ENCODE assay signal across 17 cellular contexts in genomic region chr1:205772607-205773032, GRCh38. TPM values are rescaled to one million over a fixed set of nuclear protein-coding genes. Genes with fewer than 3 reads are reported as not detected.
DNase-seq lines count a peak whose midpoint lies in the region; ATAC-seq and TF ChIP-seq lines count a peak whose summit lies in the region.
"Had no signal": no experiment of that assay in that cellular context is flagged by ENCODE, and none has a peak within 500 bp of the region (broad histone marks: within the 10 kb centered on the region; RNA-seq: fewer than 3 reads in every experiment).

No MANE protein-coding gene starts in this region.

- no peaks in the 10 kb centered on the region for H3K79me2 ChIP-seq in SK-N-SH (ENCODE audit: insufficient read depth)

- H3K4me3 Mint-ChIP-seq in activated CD8-positive, alpha-beta T cell treated with anti-CD3 and anti-CD28 coated beads for 36 hours = peak overlapping the region; percentile 89
- H3K4me3 Mint-ChIP-seq in natural killer cell = peak overlapping the region; percentile 96
- no peak overlapping the region for H3K4me3 Mint-ChIP-seq in WTC11
- H3K4me3 Mint-ChIP-seq: dendritic cell treated with granulocyte-macrophage colony-stimulating factor and Interleukin-4, amounts not matched to agents 40 ng/mL and 50 ng/mL, for 4 days; GM23338 had no signal

- TF ChIP-seq EP300 in SK-N-SH (IDR thresholded peaks at IDR 0.05; ENCODE audit: borderline replicate concordance in 1 of 2, low read depth in 1 of 2, low read length in 1 of 2) = no peak

- no peaks in the 10 kb centered on the region for H3F3A ChIP-seq in SK-N-SH (replicated peaks; ENCODE audit: insufficient read depth)

- H3K4me3 ChIP-seq in SK-N-SH (ENCODE audit: low read depth in 2 of 2, low read length in 1 of 2) = no peak overlapping the region
- H3K4me3 ChIP-seq: BLaER1 treated with 17β-estradiol and CSF1 and Interleukin-3, amounts not matched to agents 10 nM and 100 nM; esophagus muscularis mucosa; GM23338; prostate gland; SJCRH30; thyroid gland had no signal

- H3K4me1 Mint-ChIP-seq in activated CD8-positive, alpha-beta T cell treated with anti-CD3 and anti-CD28 coated beads for 36 hours (ENCODE audit: low read depth) = peaks cover 57% of the 10 kb centered on the region
- H3K4me1 Mint-ChIP-seq in natural killer cell (peaks cover 67 to 72% of the 10 kb centered on the region in 2 donors), WTC11 (peaks cover 13% of the 10 kb centered on the region)

- no peak overlapping the region for H3K4me2 ChIP-seq in SK-N-SH
- H3K4me2 ChIP-seq: GM23338, KMS-11 had no signal

- H3K27ac ChIP-seq in SK-N-SH (ENCODE audit: low read depth in 2 of 2, low read length in 1 of 2) = no peak overlapping the region
- H3K27ac ChIP-seq: BLaER1 treated with 17β-estradiol and CSF1 and Interleukin-3, amounts not matched to agents 10 nM and 100 nM; esophagus muscularis mucosa; KMS-11; prostate gland; SJCRH30; thyroid gland had no signal

- DNase-seq in GM10248 (ENCODE audit: extremely low spot score) = peak; percentile 56
- DNase-seq in activated CD8-positive, alpha-beta T cell treated with anti-CD3 and anti-CD28 coated beads for 36 hours = peak; percentile 35
- DNase-seq in natural killer cell = no peak
- no peak for DNase-seq in anterior cingulate cortex (lab: John Stamatoyannopoulos, UW)
- DNase-seq in SK-N-SH = no peak
- DNase-seq in WTC11 (ENCODE audit: low spot score) = no peak
- DNase-seq: DND-41, NCI-H146, SJCRH30, thyroid gland had no signal

- peak overlapping the region; percentile 47 for H3K27ac Mint-ChIP-seq in activated CD8-positive, alpha-beta T cell treated with anti-CD3 and anti-CD28 coated beads for 36 hours
- H3K27ac Mint-ChIP-seq in natural killer cell (peak overlapping the region; percentile 98), WTC11 (no peak overlapping the region)
- H3K27ac Mint-ChIP-seq: dendritic cell treated with granulocyte-macrophage colony-stimulating factor and Interleukin-4, amounts not matched to agents 40 ng/mL and 50 ng/mL, for 4 days; GM23338 had no signal

- peak; percentile 7 for TF ChIP-seq POLR2A in GM19099 (IDR thresholded peaks at IDR 0.05; ENCODE audit: extremely low read depth, insufficient read length, low read depth)

- TF ChIP-seq RAD21 in SK-N-SH (IDR thresholded peaks at IDR 0.05; ENCODE audit: low read length) = no peak

- peaks cover 29% of the 10 kb centered on the region for H3K36me3 Mint-ChIP-seq in activated CD8-positive, alpha-beta T cell treated with anti-CD3 and anti-CD28 coated beads for 36 hours (ENCODE audit: low read depth)
- peaks cover 12% of the 10 kb centered on the region for H3K36me3 Mint-ChIP-seq in natural killer cell
- H3K36me3 Mint-ChIP-seq in WTC11 = peaks cover 4% of the 10 kb centered on the region; the same call in 1 of the 2 replicates

- no peaks in the 10 kb centered on the region for H3K9me3 ChIP-seq in SK-N-SH
- H3K9me3 ChIP-seq: esophagus muscularis mucosa, prostate gland, thyroid gland had no signal

- CTCF ChIA-PET in GM10248 (lab: Yijun Ruan, JAX) (interaction anchor here (1.1 to 6.6 kb wide), 7 partner anchors 9 to 205 kb away, joined by 3 to 36 read pairs (median 4); no protein-coding TSS in a partner anchor), SK-N-SH (lab: Yijun Ruan, JAX) (interaction anchor here (0.6 to 7.8 kb wide), 5 partner anchors 9 to 1258 kb away, joined by 3 to 37 read pairs (median 4); no protein-coding TSS in a partner anchor), WTC11 (lab: Charles Lee) (interaction anchor here (0.9 kb wide), 1 partner anchor 180 kb away, joined by 3 read pairs; no protein-coding TSS in a partner anchor)
- CTCF ChIA-PET in activated CD8-positive, alpha-beta T cell treated with anti-CD3 and anti-CD28 coated beads for 36 hours (lab: Charles Lee) = interaction anchor here (0.6 to 4.5 kb wide), 11 partner anchors 10 to 141 kb away, joined by 3 to 28 read pairs (median 4); partner anchors contain the start of gene ELK4

- H2AFZ ChIP-seq in SK-N-SH (ENCODE audit: low read depth) = no peak overlapping the region
- H2AFZ ChIP-seq: GM23338 had no signal

- H3K9ac ChIP-seq in SK-N-SH = no peak overlapping the region
- H3K9ac ChIP-seq: BLaER1 treated with 17β-estradiol and CSF1 and Interleukin-3, amounts not matched to agents 10 nM and 100 nM; KMS-11 had no signal

- H3K27me3 Mint-ChIP-seq in activated CD8-positive, alpha-beta T cell treated with anti-CD3 and anti-CD28 coated beads for 36 hours = no peaks in the 10 kb centered on the region
- H3K27me3 Mint-ChIP-seq in natural killer cell (ENCODE audit: low read depth in 2 of 2) (no peaks in the 10 kb centered on the region), WTC11 (ENCODE audit: low read depth) (peaks cover 56% of the 10 kb centered on the region)
- H3K27me3 Mint-ChIP-seq: dendritic cell treated with granulocyte-macrophage colony-stimulating factor and Interleukin-4, amounts not matched to agents 40 ng/mL and 50 ng/mL, for 4 days had no signal

- no peaks in the 10 kb centered on the region; the same call in 1 of the 2 replicates for H3K27me3 ChIP-seq in SK-N-SH (ENCODE audit: insufficient read depth)
- H3K27me3 ChIP-seq: esophagus muscularis mucosa, SJCRH30, thyroid gland had no signal

- no peaks in the 10 kb centered on the region for H3K9me3 Mint-ChIP-seq in activated CD8-positive, alpha-beta T cell treated with anti-CD3 and anti-CD28 coated beads for 36 hours
- H3K9me3 Mint-ChIP-seq in natural killer cell (no peaks in the 10 kb centered on the region), WTC11 (peaks cover 21% of the 10 kb centered on the region)
- H3K9me3 Mint-ChIP-seq: dendritic cell treated with granulocyte-macrophage colony-stimulating factor and Interleukin-4, amounts not matched to agents 40 ng/mL and 50 ng/mL, for 4 days had no signal

- intact Hi-C loops in activated CD8-positive, alpha-beta T cell treated with anti-CD3 and anti-CD28 coated beads for 36 hours (cut with micrococcal nuclease) = no loop called here
- intact Hi-C loops in natural killer cell (cut with micrococcal nuclease) = loop anchor here (5.0 kb wide), 1 partner anchor 35 kb away; no protein-coding TSS in a partner anchor

- H4K20me1 ChIP-seq in SK-N-SH (ENCODE audit: insufficient read depth) = no peaks in the 10 kb centered on the region

- POLR2A ChIA-PET in GM10248 (lab: Yijun Ruan, JAX) = no interaction called here
- POLR2A ChIA-PET in activated CD8-positive, alpha-beta T cell treated with anti-CD3 and anti-CD28 coated beads for 36 hours (lab: Charles Lee) = interaction anchor here (0.9 to 6.5 kb wide), 6 partner anchors 13 to 181 kb away, joined by 3 to 61 read pairs (median 6); partner anchors contain the start of gene NUCKS1
- POLR2A ChIA-PET in SK-N-SH (lab: Yijun Ruan, JAX) = no interaction called here
- POLR2A ChIA-PET in WTC11 (lab: Charles Lee) = no interaction called here

- peak; percentile 53 for ATAC-seq in activated CD8-positive, alpha-beta T cell treated with anti-CD3 and anti-CD28 coated beads for 36 hours
- ATAC-seq in natural killer cell (no peak), WTC11 (no peak)
- ATAC-seq: GM23338 had no signal

- WGBS in SK-N-SH (ENCODE audit: low lambda C conversion rate) = 78% methylated on average over 2 of the region's 2 CpGs

- H3K36me3 ChIP-seq in SK-N-SH (replicated peaks in 1 of 2; ENCODE audit: control insufficient read depth in 1 of 2, insufficient read depth in 2 of 2, low read length in 1 of 2) = peaks cover 0 to 6% of the 10 kb centered on the region in 2 experiments
- H3K36me3 ChIP-seq: prostate gland, SJCRH30, thyroid gland had no signal

- no peak for TF ChIP-seq CTCF in GM10248 (IDR thresholded peaks at IDR 0.05; ENCODE audit: control extremely low read depth, extremely low read depth, low read depth, missing control alignments)
- no peak for TF ChIP-seq CTCF in activated CD8-positive, alpha-beta T cell treated with anti-CD3 and anti-CD28 coated beads for 36 hours (IDR thresholded peaks at IDR 0.05)
- TF ChIP-seq CTCF in natural killer cell (IDR thresholded peaks at IDR 0.05) = no peak
- no peak for TF ChIP-seq CTCF in SK-N-SH (IDR thresholded peaks at IDR 0.05)
- no peak for TF ChIP-seq CTCF in WTC11 (IDR thresholded peaks at IDR 0.05)

- H3K9me2 ChIP-seq in SK-N-SH = no peaks in the 10 kb centered on the region

- H3K4me1 ChIP-seq in SK-N-SH (ENCODE audit: control insufficient read depth in 1 of 2, insufficient read depth in 2 of 2, low read depth in 1 of 2, low read length in 1 of 2) = peaks cover 0 to 6% of the 10 kb centered on the region in 2 experiments; a peak in 1 of 4 replicates
- H3K4me1 ChIP-seq: prostate gland had no signal

TF ChIP-seq in SK-N-SH, 30 proteins besides CTCF, POLR2A, EP300 and RAD21 (continues in another document):
- TF ChIP-seq MEF2A (IDR thresholded peaks at IDR 0.05; ENCODE audit: borderline replicate concordance, low read depth) (no peak), TEAD4 (IDR thresholded peaks at IDR 0.05; ENCODE audit: borderline replicate concordance, insufficient read depth) (no peak), RFX5 (IDR thresholded peaks at IDR 0.05; ENCODE audit: low read length) (no peak), TAF1 (IDR thresholded peaks at IDR 0.05; ENCODE audit: borderline replicate concordance, low read depth, low read length) (no peak)

RNA-seq across cellular contexts. Expression of gene RAB29, which starts 2.7 kb away (rescaled TPM):
- total RNA-seq in activated CD8-positive, alpha-beta T cell treated with anti-CD3 and anti-CD28 coated beads for 36 hours = 10 to 100 TPM; 20.1 to 22.5 TPM
- total RNA-seq in natural killer cell (100 to 1,000 TPM in 1 of 3 donors, 10 to 100 TPM in 2; 69.0 to 120 (median 95.1) TPM), WTC11 (2021) (10.7 to 11.2 TPM (median 11.0 TPM) in 3 replicates)
- 9.2 and 9.8 TPM in 2 replicates for polyA plus RNA-seq in SK-N-SH (2012; rRNA removed)
- polyA plus RNA-seq in SK-N-SH (2012; cell fraction: cytosol; rRNA removed) = 9.0 and 11.1 TPM in 2 replicates
- 9.0 and 12.2 TPM in 2 replicates for polyA plus RNA-seq in SK-N-SH (2012; cell fraction: nucleus; rRNA removed)

RNA-seq across cellular contexts. Expression of gene NUCKS1, which starts 22.6 kb away (rescaled TPM):
- total RNA-seq in activated CD8-positive, alpha-beta T cell treated with anti-CD3 and anti-CD28 coated beads for 36 hours = 100 to 1,000 TPM; 145 to 177 TPM
- 100 to 1,000 TPM in 2 of 3 donors, 10 to 100 TPM in 1; 89.2 to 113 (median 103) TPM for total RNA-seq in natural killer cell
- polyA plus RNA-seq in SK-N-SH (2012; rRNA removed) = 25.4 and 35.3 TPM in 2 replicates
- polyA plus RNA-seq in SK-N-SH (2012; cell fraction: cytosol; rRNA removed) = 46.4 and 53.5 TPM in 2 replicates
- polyA plus RNA-seq in SK-N-SH (2012; cell fraction: nucleus; rRNA removed) = 5.6 and 15.0 TPM in 2 replicates
- 401 to 414 TPM (median 403 TPM) in 3 replicates for total RNA-seq in WTC11 (2021)

RNA-seq across cellular contexts. Expression of gene SLC41A1, which starts 40.4 kb away (rescaled TPM):
- 10 to 100 TPM; 33.6 to 35.3 TPM for total RNA-seq in activated CD8-positive, alpha-beta T cell treated with anti-CD3 and anti-CD28 coated beads for 36 hours
- total RNA-seq in natural killer cell = 10 to 100 TPM; 35.3 to 47.1 (median 39.5) TPM
- 18.3 and 25.1 TPM in 2 replicates for polyA plus RNA-seq in SK-N-SH (2012; rRNA removed)
- polyA plus RNA-seq in SK-N-SH (2012; cell fraction: cytosol; rRNA removed) = 16.6 and 18.3 TPM in 2 replicates
- polyA plus RNA-seq in SK-N-SH (2012; cell fraction: nucleus; rRNA removed) = 17.8 and 28.3 TPM in 2 replicates
- 30.4 to 32.8 TPM (median 31.9 TPM) in 3 replicates for total RNA-seq in WTC11 (2021)

Comparison
In these comparisons a context has a peak if more than half of its experiments do, and no peak if none do; other contexts are left out.
1. DNase-seq: peak in GM10248 (single experiment) and activated CD8-positive, alpha-beta T cell treated with anti-CD3 and anti-CD28 coated beads for 36 hours (single experiment); none in natural killer cell (single experiment), anterior cingulate cortex (0 of 58), SK-N-SH (single experiment) and WTC11 (single experiment).